In the genomic region with DNA sequence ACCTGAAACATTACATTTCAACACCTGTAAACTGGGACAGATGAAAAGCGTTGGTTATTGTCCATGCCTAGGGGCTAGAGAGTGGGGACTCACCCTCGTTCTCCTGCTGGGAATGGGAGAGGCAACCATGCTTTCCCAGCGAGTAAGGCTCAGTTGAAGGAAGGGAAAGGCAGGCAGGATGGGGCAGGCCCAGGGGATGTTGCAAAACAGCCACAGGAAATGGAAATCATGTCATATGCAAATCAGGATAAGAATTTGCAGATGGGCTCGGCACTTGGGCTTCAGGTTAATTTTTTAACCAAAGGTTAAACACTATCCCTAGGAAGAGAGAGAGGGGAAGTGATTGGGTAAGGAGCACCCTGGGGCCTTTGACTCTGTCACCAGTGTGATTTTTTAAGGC, we compare ENCODE assay signal across 8 cellular contexts. TPM values are rescaled to one million over a fixed set of nuclear protein-coding genes. Genes with fewer than 3 reads are reported as not detected.
DNase-seq lines count a peak whose midpoint lies in the region; ATAC-seq, FAIRE-seq and TF ChIP-seq lines count a peak whose summit lies in the region.

No MANE protein-coding gene starts in this region.

- H3K27me3 Mint-ChIP-seq in natural killer cell treated with Interleukin-12 subunit alpha and Interleukin-12 subunit beta and Interleukin-15 and Interleukin-18, amount 100 ng/mL, for 72 hours: peaks cover 0 to 3% of the 10 kb centered on the region in 2 donors
- peaks cover 0 to 5% of the 10 kb centered on the region in 2 donors for H3K27me3 Mint-ChIP-seq in natural killer cell (ENCODE audit: low read depth in 2 of 2)

- peak; percentile 96 for FAIRE-seq in bronchial epithelial cell (lab: Jason Lieb, UNC)

- ATAC-seq in natural killer cell treated with Interleukin-12 subunit alpha and Interleukin-12 subunit beta and Interleukin-15 and Interleukin-18, amount 100 ng/mL, for 72 hours: peak; percentile 75 to 80
- no peak for ATAC-seq in natural killer cell
- peak; percentile 75 for ATAC-seq in HG03432 (IDR thresholded peaks at IDR 0.05; ENCODE audit: unreplicated experiment)

- TF ChIP-seq CTCF in natural killer cell (IDR thresholded peaks at IDR 0.05): no peak
- no peak for TF ChIP-seq CTCF in bronchial epithelial cell (IDR thresholded peaks at IDR 0.05; ENCODE audit: insufficient read depth, low read length, severe bottlenecking)
- TF ChIP-seq CTCF in sigmoid colon (IDR thresholded peaks at IDR 0.05): no peak

- peak overlapping the region; percentile 78 to 89 for H3K27ac Mint-ChIP-seq in natural killer cell treated with Interleukin-12 subunit alpha and Interleukin-12 subunit beta and Interleukin-15 and Interleukin-18, amount 100 ng/mL, for 72 hours
- no peak overlapping the region for H3K27ac Mint-ChIP-seq in natural killer cell

- intact Hi-C loops in natural killer cell (cut with micrococcal nuclease) (no loop called here), sigmoid colon (cut with DNase I) (no loop called here)

- peaks cover 19 to 20% of the 10 kb centered on the region in 2 donors for H3K4me1 Mint-ChIP-seq in natural killer cell treated with Interleukin-12 subunit alpha and Interleukin-12 subunit beta and Interleukin-15 and Interleukin-18, amount 100 ng/mL, for 72 hours (ENCODE audit: low read depth in 2 of 2)
- H3K4me1 Mint-ChIP-seq in natural killer cell: no peaks in the 10 kb centered on the region

- no peak for TF ChIP-seq POLR2A in sigmoid colon (IDR thresholded peaks at IDR 0.05)

- H3K9me3 ChIP-seq in sigmoid colon: no peaks in the 10 kb centered on the region

- H3K4me3 ChIP-seq in bronchial epithelial cell (ENCODE audit: low read depth, low read length): no peak overlapping the region
- H3K4me3 ChIP-seq in sigmoid colon: no peak overlapping the region

- no peaks in the 10 kb centered on the region for H3K36me3 Mint-ChIP-seq in natural killer cell treated with Interleukin-12 subunit alpha and Interleukin-12 subunit beta and Interleukin-15 and Interleukin-18, amount 100 ng/mL, for 72 hours
- H3K36me3 Mint-ChIP-seq in natural killer cell: no peaks in the 10 kb centered on the region

- peak; percentile 70 for DNase-seq in natural killer cell treated with Interleukin-12 subunit alpha and Interleukin-12 subunit beta and Interleukin-15 and Interleukin-18, amount 100 ng/mL, for 72 hours (ENCODE audit: low spot score)
- DNase-seq in natural killer cell: no peak
- DNase-seq in bronchial epithelial cell (ENCODE audit: low read depth): peak; percentile 97
- no peak for DNase-seq in nucleus accumbens (lab: John Stamatoyannopoulos, UW)
- DNase-seq in G401 (ENCODE audit: low spot score): no peak
- no peak for DNase-seq in sigmoid colon
- DNase-seq in T-helper 9 cell: no peak

- peak overlapping the region; percentile 64 for H3K4me3 Mint-ChIP-seq in natural killer cell treated with Interleukin-12 subunit alpha and Interleukin-12 subunit beta and Interleukin-15 and Interleukin-18, amount 100 ng/mL, for 72 hours
- H3K4me3 Mint-ChIP-seq in natural killer cell: no peak overlapping the region

- H3K27me3 ChIP-seq in bronchial epithelial cell (ENCODE audit: control insufficient read depth, insufficient read depth, low read length): no peaks in the 10 kb centered on the region
- H3K27me3 ChIP-seq in sigmoid colon: no peaks in the 10 kb centered on the region

- H3K27ac ChIP-seq in sigmoid colon: no peak overlapping the region

- H3K36me3 ChIP-seq in bronchial epithelial cell (ENCODE audit: control insufficient read depth, insufficient read depth, low read length): no peaks in the 10 kb centered on the region
- no peaks in the 10 kb centered on the region for H3K36me3 ChIP-seq in sigmoid colon

- H3K4me1 ChIP-seq in sigmoid colon: no peaks in the 10 kb centered on the region

- TF ChIP-seq EP300 in sigmoid colon (IDR thresholded peaks at IDR 0.05): no peak

- WGBS in sigmoid colon, 2 donors: 26 to 34% methylated on average over 4 of the region's 4 CpGs

- in situ Hi-C loops in G401 (cut with HindIII; ENCODE audit: low sequenced_read_pairs): no loop called here

- H3K9me3 Mint-ChIP-seq in natural killer cell treated with Interleukin-12 subunit alpha and Interleukin-12 subunit beta and Interleukin-15 and Interleukin-18, amount 100 ng/mL, for 72 hours: peaks cover 2% of the 10 kb centered on the region
- H3K9me3 Mint-ChIP-seq in natural killer cell: no peaks in the 10 kb centered on the region

RNA-seq across cellular contexts. Expression of gene PLA2G4E, which starts 14.5 kb away (rescaled TPM):
- not detected for total RNA-seq in natural killer cell treated with Interleukin-12 subunit alpha and Interleukin-12 subunit beta and Interleukin-15 and Interleukin-18, amount 100 ng/mL, for 72 hours
- not detected for total RNA-seq in natural killer cell
- under 0.01 and 1.4 TPM in 2 replicates for total RNA-seq in bronchial epithelial cell
- total RNA-seq in G401 (2014; rRNA removed; shearing (Covaris generic)): not detected in 2 replicates
- not detected for total RNA-seq in sigmoid colon
- under 1 TPM in 1 of 3 donors, not detected in 2; 0.13 TPM for polyA plus RNA-seq in sigmoid colon

RNA-seq across cellular contexts. Expression of gene PLA2G4D, which starts 59.0 kb away (rescaled TPM):
- total RNA-seq in natural killer cell treated with Interleukin-12 subunit alpha and Interleukin-12 subunit beta and Interleukin-15 and Interleukin-18, amount 100 ng/mL, for 72 hours: not detected
- not detected for total RNA-seq in natural killer cell
- under 0.01 TPM in 2 replicates for total RNA-seq in bronchial epithelial cell
- 0.43 and 0.61 TPM in 2 replicates for total RNA-seq in G401 (2014; rRNA removed; shearing (Covaris generic))
- under 1 TPM in 1 of 4 donors, not detected in 3; 0.28 TPM for total RNA-seq in sigmoid colon
- polyA plus RNA-seq in sigmoid colon: under 1 TPM in 2 of 3 donors, not detected in 1; under 0.01 to 0.31 TPM

Comparison
In these comparisons a context has a peak if more than half of its experiments do, and no peak if none do; other contexts are left out.
1. ATAC-seq: peak in natural killer cell treated with Interleukin-12 subunit alpha and Interleukin-12 subunit beta and Interleukin-15 and Interleukin-18, amount 100 ng/mL, for 72 hours (2 of 2) and HG03432 (single experiment); none in natural killer cell (0 of 3).
2. DNase-seq: peak in natural killer cell treated with Interleukin-12 subunit alpha and Interleukin-12 subunit beta and Interleukin-15 and Interleukin-18, amount 100 ng/mL, for 72 hours (single experiment) and bronchial epithelial cell (single experiment); none in natural killer cell (single experiment), nucleus accumbens (0 of 56), G401 (single experiment), sigmoid colon (single experiment) and T-helper 9 cell (single experiment).
3. H3K27ac Mint-ChIP-seq: peak in natural killer cell treated with Interleukin-12 subunit alpha and Interleukin-12 subunit beta and Interleukin-15 and Interleukin-18, amount 100 ng/mL, for 72 hours (2 of 2); none in natural killer cell (0 of 2).